ENCODE assay signal across 14 cellular contexts in genomic region chr14:102805941-102806340, GRCh38. TPM values are rescaled to one million over a fixed set of nuclear protein-coding genes. Genes with fewer than 3 reads are reported as not detected.
DNase-seq lines count a peak whose midpoint lies in the region; ATAC-seq and TF ChIP-seq lines count a peak whose summit lies in the region.
"Had no signal": no experiment of that assay in that cellular context is flagged by ENCODE, and none has a peak within 500 bp of the region (broad histone marks: within the 10 kb centered on the region; RNA-seq: fewer than 3 reads in every experiment).

No MANE protein-coding gene starts in this region.

- no peaks in the 10 kb centered on the region for H3K36me3 ChIP-seq in RWPE2 (ENCODE audit: low read depth)
- H3K36me3 ChIP-seq in effector memory CD4-positive, alpha-beta T cell (ENCODE audit: control insufficient read depth, insufficient read depth, low read length), result no peaks in the 10 kb centered on the region

- H3K27me3 ChIP-seq in RWPE2 (ENCODE audit: insufficient read depth, poor library complexity, severe bottlenecking) (no peaks in the 10 kb centered on the region), dorsolateral prefrontal cortex (no peaks in the 10 kb centered on the region)
- H3K27me3 ChIP-seq in effector memory CD4-positive, alpha-beta T cell (replicated peaks; ENCODE audit: control insufficient read depth, insufficient read depth, low read length, poor library complexity, severe bottlenecking), result no peaks in the 10 kb centered on the region

- no peak for DNase-seq in activated naive CD4-positive, alpha-beta T cell (lab: John Stamatoyannopoulos, UW)
- DNase-seq in RWPE2 (ENCODE audit: low spot score) (no peak), NCI-H446 treated with DMSO at 0.1 percent for 48 hours (lab: John Stamatoyannopoulos, UW) (no peak), dorsolateral prefrontal cortex (no peak)
- DNase-seq in effector memory CD4-positive, alpha-beta T cell, result no peak
- DNase-seq in stimulated activated naive CD8-positive, alpha-beta T cell treated with anti-CD3 and anti-CD28 coated beads, Interleukin-15, amount 100 ng/mL, for 72 hours, result no peak
- DNase-seq: activated gamma-delta T cell, NCI-H1436, NCI-H524 had no signal

- peaks cover 3% of the 10 kb centered on the region for H3K4me1 ChIP-seq in RWPE2 (ENCODE audit: insufficient read depth, poor library complexity, severe bottlenecking)
- H3K4me1 ChIP-seq in effector memory CD4-positive, alpha-beta T cell (ENCODE audit: control insufficient read depth, insufficient read depth, low read length, poor library complexity, severe bottlenecking), result peaks cover 32% of the 10 kb centered on the region

- intact Hi-C loops in dorsolateral prefrontal cortex (cut with DNase I), result no loop called here

- H3K36me3 Mint-ChIP-seq in activated naive CD4-positive, alpha-beta T cell treated with anti-CD3 and anti-CD28 coated beads, Interleukin-2, amount 50 U/mL, for 24 hours, result peaks cover 16% of the 10 kb centered on the region

- no peak for ATAC-seq in RWPE2 (ENCODE audit: low read depth)
- peak; percentile 26 for ATAC-seq in stimulated activated naive CD8-positive, alpha-beta T cell treated with anti-CD3 and anti-CD28 coated beads, Interleukin-15, amount 100 ng/mL, for 72 hours
- no peak for ATAC-seq in GM21528 (IDR thresholded peaks at IDR 0.05; ENCODE audit: low FRiP score, unreplicated experiment)
- ATAC-seq: Right ventricle myocardium inferior had no signal

- TF ChIP-seq CTCF in RWPE2 (IDR thresholded peaks at IDR 0.05; ENCODE audit: poor library complexity, severe bottlenecking) (peak; percentile 14), dorsolateral prefrontal cortex (IDR thresholded peaks at IDR 0.05 in 54 of 56, conservative IDR thresholded peaks at IDR 0.05 in 2 of 56; ENCODE audit: low read depth in 1 of 56, partially characterized antibody in 56 of 56) (no peak)

- H3K27me3 Mint-ChIP-seq in activated naive CD4-positive, alpha-beta T cell treated with anti-CD3 and anti-CD28 coated beads, Interleukin-2, amount 50 U/mL, for 24 hours, result no peaks in the 10 kb centered on the region
- H3K27me3 Mint-ChIP-seq in stimulated activated naive CD8-positive, alpha-beta T cell treated with anti-CD3 and anti-CD28 coated beads, Interleukin-15, amount 100 ng/mL, for 72 hours, result no peaks in the 10 kb centered on the region
- H3K27me3 Mint-ChIP-seq: dendritic cell treated with granulocyte-macrophage colony-stimulating factor and Interleukin-4, amounts not matched to agents 40 ng/mL and 50 ng/mL, for 4 days; progenitor cell of endocrine pancreas had no signal

- H3K27ac ChIP-seq in RWPE2 (ENCODE audit: poor library complexity, severe bottlenecking), result no peak overlapping the region
- peak overlapping the region; percentile 47 for H3K27ac ChIP-seq in effector memory CD4-positive, alpha-beta T cell (ENCODE audit: insufficient read depth, low read length, poor library complexity, severe bottlenecking)
- H3K27ac ChIP-seq in dorsolateral prefrontal cortex, result no peak overlapping the region

- peak overlapping the region; percentile 95 for H3K27ac Mint-ChIP-seq in activated naive CD4-positive, alpha-beta T cell treated with anti-CD3 and anti-CD28 coated beads, Interleukin-2, amount 50 U/mL, for 24 hours
- H3K27ac Mint-ChIP-seq in stimulated activated naive CD8-positive, alpha-beta T cell treated with anti-CD3 and anti-CD28 coated beads, Interleukin-15, amount 100 ng/mL, for 72 hours, result peak overlapping the region; percentile 81 to 93

- no peak overlapping the region for H3K4me3 ChIP-seq in RWPE2 (ENCODE audit: severe bottlenecking)
- no peak overlapping the region for H3K4me3 ChIP-seq in effector memory CD4-positive, alpha-beta T cell (ENCODE audit: insufficient read depth, low read depth, low read length, poor library complexity, severe bottlenecking)
- no peak overlapping the region for H3K4me3 ChIP-seq in dorsolateral prefrontal cortex

- H3K9me3 ChIP-seq in RWPE2 (ENCODE audit: severe bottlenecking), result no peaks in the 10 kb centered on the region
- no peaks in the 10 kb centered on the region for H3K9me3 ChIP-seq in effector memory CD4-positive, alpha-beta T cell (ENCODE audit: control insufficient read depth, low read length)

- no peaks in the 10 kb centered on the region for H3K9me3 Mint-ChIP-seq in activated naive CD4-positive, alpha-beta T cell treated with anti-CD3 and anti-CD28 coated beads, Interleukin-2, amount 50 U/mL, for 24 hours
- peaks cover 0 to 5% of the 10 kb centered on the region in 2 donors for H3K9me3 Mint-ChIP-seq in stimulated activated naive CD8-positive, alpha-beta T cell treated with anti-CD3 and anti-CD28 coated beads, Interleukin-15, amount 100 ng/mL, for 72 hours
- H3K9me3 Mint-ChIP-seq: dendritic cell treated with granulocyte-macrophage colony-stimulating factor and Interleukin-4, amounts not matched to agents 40 ng/mL and 50 ng/mL, for 4 days had no signal

- H3K4me3 Mint-ChIP-seq in activated naive CD4-positive, alpha-beta T cell treated with anti-CD3 and anti-CD28 coated beads, Interleukin-2, amount 50 U/mL, for 24 hours, result peak overlapping the region; percentile 77
- H3K4me3 Mint-ChIP-seq in stimulated activated naive CD8-positive, alpha-beta T cell treated with anti-CD3 and anti-CD28 coated beads, Interleukin-15, amount 100 ng/mL, for 72 hours, result peak overlapping the region; percentile 77 to 85
- H3K4me3 Mint-ChIP-seq: dendritic cell treated with granulocyte-macrophage colony-stimulating factor and Interleukin-4, amounts not matched to agents 40 ng/mL and 50 ng/mL, for 4 days had no signal

- peaks cover 67% of the 10 kb centered on the region for H3K4me1 Mint-ChIP-seq in activated naive CD4-positive, alpha-beta T cell treated with anti-CD3 and anti-CD28 coated beads, Interleukin-2, amount 50 U/mL, for 24 hours
- peaks cover 80% of the 10 kb centered on the region for H3K4me1 Mint-ChIP-seq in stimulated activated naive CD8-positive, alpha-beta T cell treated with anti-CD3 and anti-CD28 coated beads, Interleukin-15, amount 100 ng/mL, for 72 hours

RNA-seq across cellular contexts. Expression of gene TRAF3, which starts 28.7 kb away (rescaled TPM):
- 10 to 100 TPM; 30.1 to 66.2 (median 43.2) TPM for total RNA-seq in dorsolateral prefrontal cortex
